2 cellular contexts compared by ENCODE assay signal in the genomic region with DNA sequence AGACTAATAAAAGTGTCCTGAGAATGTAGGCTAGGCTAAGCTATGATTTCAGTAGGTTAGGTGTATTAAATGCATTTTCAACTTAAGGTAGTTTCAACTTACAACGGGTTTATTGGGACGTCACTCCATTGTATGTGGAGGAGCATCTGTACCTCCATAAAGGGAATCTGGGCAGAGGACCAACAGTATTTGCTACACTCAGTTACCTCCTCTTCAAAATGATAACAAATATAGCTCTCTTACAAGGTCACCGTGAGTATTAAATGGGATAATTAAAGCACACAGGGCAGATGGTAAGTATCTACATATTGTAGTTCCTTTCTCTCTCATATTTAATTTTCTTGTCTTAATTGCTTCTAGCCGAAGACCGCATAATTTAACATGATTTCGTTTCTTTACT.
A peak's percentile ranks its signal among the peaks of the same experiment; 100 is the strongest.
TF ChIP-seq lines count a peak whose summit lies in the region.

No MANE protein-coding gene starts in this region.

TF ChIP-seq in K562, 482 proteins besides CTCF, POLR2A, EP300 and RAD21:
- TF ChIP-seq, protein P1, sequence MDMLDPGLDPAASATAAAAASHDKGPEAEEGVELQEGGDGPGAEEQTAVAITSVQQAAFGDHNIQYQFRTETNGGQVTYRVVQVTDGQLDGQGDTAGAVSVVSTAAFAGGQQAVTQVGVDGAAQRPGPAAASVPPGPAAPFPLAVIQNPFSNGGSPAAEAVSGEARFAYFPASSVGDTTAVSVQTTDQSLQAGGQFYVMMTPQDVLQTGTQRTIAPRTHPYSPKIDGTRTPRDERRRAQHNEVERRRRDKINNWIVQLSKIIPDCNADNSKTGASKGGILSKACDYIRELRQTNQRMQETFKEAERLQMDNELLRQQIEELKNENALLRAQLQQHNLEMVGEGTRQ (CRISPR knock-in tag; IDR thresholded peaks at IDR 0.05), result no peak
- 0 out of 2 replicates have a peak, but pooled peaks have one; percentile 21 for TF ChIP-seq ZNF507 (tag; conservative IDR thresholded peaks at IDR 0.05)

TF ChIP-seq in SK-N-SH, 30 proteins besides CTCF, POLR2A, EP300 and RAD21:
- TF ChIP-seq YY1 (IDR thresholded peaks at IDR 0.05; ENCODE audit: low read depth), result no peak
TF ChIP-seq in SK-N-SH: peak in this region for 0.
